ENCODE assay signal across 21 cellular contexts in the genomic region with DNA sequence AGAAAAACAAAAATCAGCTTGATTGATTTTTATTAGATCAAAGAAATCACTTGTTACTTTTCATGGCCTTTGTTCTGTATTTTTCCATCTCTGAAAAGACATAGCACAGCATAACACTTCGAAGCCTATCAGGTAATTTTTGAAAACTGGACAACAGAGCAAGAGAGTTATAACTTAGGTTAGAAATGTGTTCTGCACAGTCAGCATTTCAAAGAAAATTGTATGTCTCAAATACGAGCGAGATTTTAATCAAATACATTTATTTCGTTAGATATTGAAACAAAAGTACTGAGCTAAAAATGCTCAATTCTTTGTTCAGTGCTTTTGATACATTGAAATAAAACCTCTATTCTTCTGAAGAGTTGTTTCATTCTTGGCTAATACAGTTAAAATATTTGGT.
A peak's percentile ranks its signal among the peaks of the same experiment; 100 is the strongest.
DNase-seq lines count a peak whose midpoint lies in the region; ATAC-seq, FAIRE-seq and TF ChIP-seq lines count a peak whose summit lies in the region.
"Had no signal": no experiment of that assay in that cellular context is flagged by ENCODE, and none has a peak within 500 bp of the region (broad histone marks: within the 10 kb centered on the region; RNA-seq: fewer than 3 reads in every experiment).

No MANE protein-coding gene starts in this region.

- CTCF ChIA-PET in A549 (lab: Yijun Ruan, JAX) (no interaction called here), Caco-2 (lab: Charles Lee) (no interaction called here), H1 (lab: Charles Lee; ENCODE audit: partially characterized antibody) (no interaction called here)

- H3K36me3 Mint-ChIP-seq in Caco-2 (ENCODE audit: insufficient read depth, unreplicated experiment): no peaks in the 10 kb centered on the region
- H3K36me3 Mint-ChIP-seq in nephron progenitor cell (ENCODE audit: low read depth): no peaks in the 10 kb centered on the region
- H3K36me3 Mint-ChIP-seq: CD4-positive, CD25-positive, alpha-beta regulatory T cell; CD8-positive, alpha-beta T cell had no signal

- H3K4me3 ChIP-seq in A549: no peak overlapping the region
- H3K4me3 ChIP-seq in Caco-2 (ENCODE audit: low read depth, low read length): no peak overlapping the region
- no peak overlapping the region for H3K4me3 ChIP-seq in H1 (ENCODE audit: extremely low read depth in 1 of 4, insufficient read depth in 2 of 4, low read depth in 3 of 4, low read length in 4 of 4)
- H3K4me3 ChIP-seq: BLaER1, GM12878, GM23248 had no signal

- H3K4me1 Mint-ChIP-seq in Caco-2 (ENCODE audit: low read depth, unreplicated experiment) (peaks cover 7% of the 10 kb centered on the region), nephron progenitor cell (peaks cover 36% of the 10 kb centered on the region)
- H3K4me1 Mint-ChIP-seq: B cell; CD4-positive, CD25-positive, alpha-beta regulatory T cell had no signal

- H3K14ac ChIP-seq in H1 (ENCODE audit: insufficient read length): no peak overlapping the region

- 11% methylated on average over 4 of the region's 4 CpGs for WGBS in A549 (ENCODE audit: missing lambda C conversion rate)
- WGBS in H1 (ENCODE audit: extremely low coverage in 1 of 2, insufficient coverage in 1 of 2, insufficient read length in 1 of 2, insufficient replicate concordance in 2 of 2, low coverage in 1 of 2, low lambda C conversion rate in 2 of 2, missing lambda C conversion rate in 1 of 2), 2 experiments: 91% methylated on average over 4 of the region's 4 CpGs; no CpG with 5 or more reads in 1 of the 2 experiments

- no peaks in the 10 kb centered on the region for H3K79me2 ChIP-seq in H1 (ENCODE audit: control insufficient read depth in 1 of 2, insufficient read depth in 2 of 2, low read length in 2 of 2)

- DNase-seq in A549 (ENCODE audit: low read depth in 1 of 2, low spot score in 1 of 2) (no peak), Caco-2 (no peak), H1 (ENCODE audit: low read depth in 1 of 2, low spot score in 2 of 2) (no peak), nephron progenitor cell (no peak), T-helper 2 cell (no peak), UCSD-AML1 (lab: John Stamatoyannopoulos, UW; ENCODE audit: unreplicated experiment) (no peak)
- DNase-seq: CD4-positive, CD25-positive, alpha-beta regulatory T cell; CD8-positive, alpha-beta T cell; DMS 273 treated with DMSO at 0.1 percent for 48 hours; DMS79; EL; GDM1; GM23248; H9 had no signal

- no peaks in the 10 kb centered on the region for H4K20me1 ChIP-seq in H1 (replicated peaks in 1 of 2; ENCODE audit: control insufficient read depth in 1 of 2, insufficient read depth in 2 of 2, low read length in 2 of 2)
- H4K20me1 ChIP-seq: BLaER1 had no signal

- H2BK5ac ChIP-seq in H1 (ENCODE audit: low read depth, low read length): no peak overlapping the region

- H3K4me2 ChIP-seq in A549: no peak overlapping the region
- no peak overlapping the region for H3K4me2 ChIP-seq in H1 (ENCODE audit: insufficient read depth in 1 of 2, low read depth in 2 of 2, low read length in 2 of 2)
- H3K4me2 ChIP-seq: BLaER1 had no signal

- H3K36me3 ChIP-seq in Caco-2 (ENCODE audit: control insufficient read depth, insufficient read depth, low read length) (no peaks in the 10 kb centered on the region), H1 (ENCODE audit: control insufficient read depth in 2 of 4, insufficient read depth in 4 of 4, low read length in 3 of 4) (no peaks in the 10 kb centered on the region)
- H3K36me3 ChIP-seq: BLaER1 had no signal

- H3K27me3 ChIP-seq in Caco-2 (replicated peaks; ENCODE audit: control insufficient read depth, insufficient read depth, low read length) (no peaks in the 10 kb centered on the region), H1 (replicated peaks in 1 of 4; ENCODE audit: control insufficient read depth in 3 of 4, extremely low read depth in 1 of 4, insufficient read depth in 3 of 4, low read length in 3 of 4) (no peaks in the 10 kb centered on the region)
- H3K27me3 ChIP-seq: BLaER1 had no signal

- TF ChIP-seq POLR2A in A549 (IDR thresholded peaks at IDR 0.05; ENCODE audit: low read length) (no peak), H1 (IDR thresholded peaks at IDR 0.05; ENCODE audit: control extremely low read depth in 1 of 2, low read depth in 2 of 2, low read length in 2 of 2) (no peak)

- no peak overlapping the region for H3K4me3 Mint-ChIP-seq in Caco-2 (ENCODE audit: unreplicated experiment)
- no peak overlapping the region for H3K4me3 Mint-ChIP-seq in nephron progenitor cell
- H3K4me3 Mint-ChIP-seq: B cell; CD4-positive, CD25-positive, alpha-beta regulatory T cell; CD8-positive, alpha-beta T cell; H9 had no signal

- H3K4me1 ChIP-seq in A549: no peaks in the 10 kb centered on the region
- H3K4me1 ChIP-seq in Caco-2: peaks cover 20% of the 10 kb centered on the region
- no peaks in the 10 kb centered on the region for H3K4me1 ChIP-seq in H1 (replicated peaks in 1 of 4; ENCODE audit: control insufficient read depth in 3 of 4, insufficient read depth in 4 of 4, low read length in 3 of 4)
- H3K4me1 ChIP-seq: BLaER1 had no signal

- POLR2A ChIA-PET in A549 (lab: Yijun Ruan, JAX): no interaction called here
- POLR2A ChIA-PET in Caco-2 (lab: Charles Lee): no interaction called here
- POLR2A ChIA-PET in H1 (lab: Charles Lee; ENCODE audit: partially characterized antibody): no interaction called here

- H4K5ac ChIP-seq in H1 (ENCODE audit: insufficient read length, low read depth, low read length): no peak overlapping the region

- no TSS peak for BruUV-seq in Caco-2 (replicated peaks; lab: Mats Ljungman, UMichigan)

- H3K4ac ChIP-seq in H1 (replicated peaks; ENCODE audit: insufficient read length, low read depth, low read length): no peak overlapping the region

- no peak overlapping the region for H2BK20ac ChIP-seq in H1 (ENCODE audit: low read length)

- FAIRE-seq in A549 (lab: Jason Lieb, UNC): no peak
- no peak for FAIRE-seq in H1 (lab: Jason Lieb, UNC)
- FAIRE-seq: D721Med, GM12878, GM19239 had no signal

- TF ChIP-seq CTCF in A549 (IDR thresholded peaks at IDR 0.05) (no peak), Caco-2 (IDR thresholded peaks at IDR 0.05; ENCODE audit: insufficient read depth in 1 of 2, low read depth in 1 of 2, low read length in 1 of 2, severe bottlenecking in 1 of 2, unreplicated experiment in 1 of 2) (no peak), H1 (IDR thresholded peaks at IDR 0.05; ENCODE audit: control extremely low read depth in 1 of 3, insufficient read depth in 1 of 3, low read depth in 1 of 3, low read length in 3 of 3) (no peak), nephron progenitor cell (IDR thresholded peaks at IDR 0.05) (no peak)

- H3K23ac ChIP-seq in H1 (ENCODE audit: insufficient read length): no peak overlapping the region

- H3K9ac ChIP-seq in H1 (replicated peaks in 1 of 4; ENCODE audit: extremely low read depth in 1 of 4, low read depth in 3 of 4, low read length in 3 of 4): no peak overlapping the region
- H3K9ac ChIP-seq: BLaER1, GM23248 had no signal

- H3K18ac ChIP-seq in H1 (ENCODE audit: extremely low read depth, low read length): no peak overlapping the region

- H2BK120ac ChIP-seq in H1 (replicated peaks; ENCODE audit: low read depth, low read length): no peak overlapping the region

- TF ChIP-seq EP300 in A549 (IDR thresholded peaks at IDR 0.05) (no peak), H1 (IDR thresholded peaks at IDR 0.05; ENCODE audit: borderline replicate concordance in 1 of 2, low read depth in 2 of 2, low read length in 2 of 2) (no peak)

- H3K23me2 ChIP-seq in H1 (ENCODE audit: low read depth, low read length): no peaks in the 10 kb centered on the region

- H3K27ac Mint-ChIP-seq in Caco-2 (ENCODE audit: unreplicated experiment) (peak overlapping the region; percentile 42), nephron progenitor cell (no peak overlapping the region)
- H3K27ac Mint-ChIP-seq: B cell; CD4-positive, CD25-positive, alpha-beta regulatory T cell; CD8-positive, alpha-beta T cell; H9 had no signal

- no peak for TF ChIP-seq RAD21 in A549 (conservative IDR thresholded peaks at IDR 0.05 in 1 of 2, IDR thresholded peaks at IDR 0.05 in 1 of 2)
- TF ChIP-seq RAD21 in H1 (IDR thresholded peaks at IDR 0.05 in 1 of 2, conservative IDR thresholded peaks at IDR 0.05 in 1 of 2; ENCODE audit: low read depth in 2 of 2, low read length in 2 of 2): no peak

- no peak overlapping the region for H2BK15ac ChIP-seq in H1 (ENCODE audit: low read length)

- no peaks in the 10 kb centered on the region for H3K79me1 ChIP-seq in H1 (ENCODE audit: low read depth, low read length)

- no peak overlapping the region for H3K27ac ChIP-seq in A549
- H3K27ac ChIP-seq in H1 (ENCODE audit: low read depth, low read length): no peak overlapping the region
- H3K27ac ChIP-seq: BLaER1, C4-2B, GM23248 had no signal

- no peak overlapping the region for H3K56ac ChIP-seq in H1 (replicated peaks; ENCODE audit: insufficient read length, low read depth, low read length)

- intact Hi-C loops in Caco-2 (cut with micrococcal nuclease; ENCODE audit: unreplicated experiment): loop anchor here (5.0 kb wide), 1 partner anchor 308 kb away; no protein-coding TSS in a partner anchor

- no peak overlapping the region for H2BK12ac ChIP-seq in H1 (ENCODE audit: low read depth, low read length)

- ATAC-seq in A549: no peak
- ATAC-seq: CD8-positive, alpha-beta T cell; GM12878; HCT116 had no signal

- no peak overlapping the region for H4K8ac ChIP-seq in H1 (ENCODE audit: extremely low read depth, insufficient read depth, low read length)

- H3K9me3 ChIP-seq in A549 (no peaks in the 10 kb centered on the region), Caco-2 (peaks cover 4% of the 10 kb centered on the region; the same call in 1 of the 2 replicates), H1 (ENCODE audit: insufficient read depth in 2 of 2, low read depth in 1 of 2, low read length in 1 of 2) (no peaks in the 10 kb centered on the region)
- H3K9me3 ChIP-seq: BLaER1 had no signal

- no peaks in the 10 kb centered on the region for H3K9me3 Mint-ChIP-seq in Caco-2 (ENCODE audit: unreplicated experiment)
- H3K9me3 Mint-ChIP-seq in nephron progenitor cell: no peaks in the 10 kb centered on the region
- H3K9me3 Mint-ChIP-seq: CD8-positive, alpha-beta T cell; H9 had no signal

- H4K91ac ChIP-seq in H1 (replicated peaks; ENCODE audit: insufficient read length, low read length): no peak overlapping the region

- no peaks in the 10 kb centered on the region for H3K27me3 Mint-ChIP-seq in Caco-2 (ENCODE audit: insufficient read depth, unreplicated experiment)
- H3K27me3 Mint-ChIP-seq in nephron progenitor cell (ENCODE audit: low read depth, poor library complexity): peaks cover 5% of the 10 kb centered on the region
- H3K27me3 Mint-ChIP-seq: B cell; CD4-positive, CD25-positive, alpha-beta regulatory T cell had no signal

- H2AK5ac ChIP-seq in H1 (ENCODE audit: low read depth, low read length): no peak overlapping the region

- H2AFZ ChIP-seq in H1 (ENCODE audit: low read length): peak overlapping the region; percentile 29; the same call in 1 of the 2 replicates
- H2AFZ ChIP-seq: GM23248 had no signal

TF ChIP-seq in A549, 52 proteins besides CTCF, POLR2A, EP300 and RAD21:
- TF ChIP-seq MAFK (IDR thresholded peaks at IDR 0.05; ENCODE audit: partially characterized antibody) (peak; percentile 86), EHF (CRISPR knock-in tag; IDR thresholded peaks at IDR 0.05) (no peak)

TF ChIP-seq in H1, 55 proteins besides CTCF, POLR2A, EP300 and RAD21:
- TF ChIP-seq RBBP5 (IDR thresholded peaks at IDR 0.05; ENCODE audit: borderline replicate concordance, low read depth, low read length) (no peak), MAFK (IDR thresholded peaks at IDR 0.05; ENCODE audit: low read depth, low read length) (peak; percentile 57; the same call in 1 of the 2 replicates)
TF ChIP-seq in H1: peak in this region for 1.
